13 cellular contexts compared by ENCODE assay signal in genomic region chr2:3440486-3440885, GRCh38.
"Had no signal": no experiment of that assay in that cellular context is flagged by ENCODE, and none has a peak within 500 bp of the region (broad histone marks: within the 10 kb centered on the region; RNA-seq: fewer than 3 reads in every experiment).

No MANE protein-coding gene starts in this region.

- DNase-seq: activated CD4-positive, CD25-positive, alpha-beta regulatory T cell treated with anti-CD3 and anti-CD28 coated beads, Interleukin-2, amount 50 U/mL, for 72 hours; activated effector memory CD4-positive, alpha-beta T cell treated with anti-CD3 and anti-CD28 coated beads, Interleukin-2, amount 50 U/mL, for 16 hours; adrenal gland; esophagus squamous epithelium; immature natural killer cell; left cardiac atrium; midbrain; naive B cell; ovary; uterus had no signal

- H3K27ac Mint-ChIP-seq: activated naive CD4-positive, alpha-beta T cell treated with anti-CD3 and anti-CD28 coated beads, Interleukin-2, amount 50 U/mL, for 24 hours; neural progenitor cell; stimulated activated effector memory CD8-positive, alpha-beta T cell treated with anti-CD3 and anti-CD28 coated beads, Interleukin-12 subunit alpha, Interleukin-12 subunit beta, amount 100 ng/mL, for 72 hours had no signal

- H3K4me3 Mint-ChIP-seq: activated naive CD4-positive, alpha-beta T cell treated with anti-CD3 and anti-CD28 coated beads, Interleukin-2, amount 50 U/mL, for 24 hours; immature natural killer cell; naive B cell; neural progenitor cell; stimulated activated effector memory CD8-positive, alpha-beta T cell treated with anti-CD3 and anti-CD28 coated beads, Interleukin-12 subunit alpha, Interleukin-12 subunit beta, amount 100 ng/mL, for 72 hours had no signal

- ATAC-seq: left cardiac atrium; stimulated activated effector memory CD8-positive, alpha-beta T cell treated with anti-CD3 and anti-CD28 coated beads, Interleukin-12 subunit alpha, Interleukin-12 subunit beta, amount 100 ng/mL, for 72 hours had no signal

- H3K27me3 Mint-ChIP-seq: activated naive CD4-positive, alpha-beta T cell treated with anti-CD3 and anti-CD28 coated beads, Interleukin-2, amount 50 U/mL, for 24 hours; naive B cell had no signal

- H3K9me3 Mint-ChIP-seq: activated naive CD4-positive, alpha-beta T cell treated with anti-CD3 and anti-CD28 coated beads, Interleukin-2, amount 50 U/mL, for 24 hours; immature natural killer cell; naive B cell; stimulated activated effector memory CD8-positive, alpha-beta T cell treated with anti-CD3 and anti-CD28 coated beads, Interleukin-12 subunit alpha, Interleukin-12 subunit beta, amount 100 ng/mL, for 72 hours had no signal
